8 cellular contexts compared by ENCODE assay signal in the genomic region with DNA sequence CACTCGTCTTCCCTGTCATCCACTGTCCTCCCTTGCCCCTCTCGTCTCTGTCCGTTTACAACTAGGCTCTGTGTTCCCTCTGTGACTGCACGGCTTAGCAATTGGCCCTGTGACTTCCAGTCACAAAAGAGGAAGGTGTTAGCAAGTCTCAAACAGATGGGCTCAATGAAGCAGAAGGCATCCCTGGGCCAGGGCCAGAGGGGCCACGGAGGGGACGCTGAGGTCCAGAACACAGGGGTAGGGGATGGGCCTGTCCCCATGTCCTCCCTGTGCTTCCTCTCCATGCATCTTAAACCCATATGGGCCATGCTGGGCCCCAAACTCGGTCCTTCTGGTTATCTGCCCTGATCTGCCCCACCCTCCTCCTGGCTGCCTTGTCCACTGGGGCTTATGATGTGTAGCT. TPM values are rescaled to one million over a fixed set of nuclear protein-coding genes. Genes with fewer than 3 reads are reported as not detected.
DNase-seq lines count a peak whose midpoint lies in the region; ATAC-seq and TF ChIP-seq lines count a peak whose summit lies in the region.

A gene with protein sequence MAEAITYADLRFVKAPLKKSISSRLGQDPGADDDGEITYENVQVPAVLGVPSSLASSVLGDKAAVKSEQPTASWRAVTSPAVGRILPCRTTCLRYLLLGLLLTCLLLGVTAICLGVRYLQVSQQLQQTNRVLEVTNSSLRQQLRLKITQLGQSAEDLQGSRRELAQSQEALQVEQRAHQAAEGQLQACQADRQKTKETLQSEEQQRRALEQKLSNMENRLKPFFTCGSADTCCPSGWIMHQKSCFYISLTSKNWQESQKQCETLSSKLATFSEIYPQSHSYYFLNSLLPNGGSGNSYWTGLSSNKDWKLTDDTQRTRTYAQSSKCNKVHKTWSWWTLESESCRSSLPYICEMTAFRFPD (minus strand): TSS at position 89 of the 403 bp plus-strand sequence. CDS start 110 bp downstream, outside the sequence.

- peaks cover 56% of the 10 kb centered on the region for H3K27me3 ChIP-seq in iPS-20b (ENCODE audit: insufficient read depth, low read length)
- peaks cover 0 to 6% of the 10 kb centered on the region in 2 donors for H3K27me3 ChIP-seq in tibial nerve

- H3K27ac Mint-ChIP-seq in activated T-helper 17 cell treated with anti-CD3 and anti-CD28 coated beads, Interleukin-2, amount 50 U/mL, for 72 hours, result peak within 1 kb of the TSS; percentile 94

- H3K4me1 ChIP-seq in iPS-20b (ENCODE audit: insufficient read depth, low read length), result peaks cover 3% of the 10 kb centered on the region; the same call in 1 of the 2 replicates
- H3K4me1 ChIP-seq in tibial nerve, result peaks cover 0 to 14% (median 8%) of the 10 kb centered on the region in 4 donors

- POLR2A ChIA-PET in activated CD8-positive, alpha-beta memory T cell treated with anti-CD3 and anti-CD28 coated beads for 36 hours (lab: Charles Lee), result interaction anchor here (0.7 kb wide), 1 partner anchor 46 kb away, joined by 3 read pairs; no protein-coding TSS in a partner anchor
- POLR2A ChIA-PET in HEK293T (lab: Yijun Ruan, JAX), result no interaction called here

- H3K4me3 ChIP-seq in iPS-20b (ENCODE audit: low read length), result peak within 1 kb of the TSS; percentile 84
- H3K4me3 ChIP-seq in tibial nerve, result peak within 1 kb of the TSS; percentile 27 to 47 (median 38)

- CTCF ChIA-PET in activated CD8-positive, alpha-beta memory T cell treated with anti-CD3 and anti-CD28 coated beads for 36 hours (lab: Charles Lee), result interaction anchor here (1.4 to 3.9 kb wide), 4 partner anchors 8 to 32 kb away, joined by 3 to 25 read pairs (median 13); a partner anchor contains a TSS
- CTCF ChIA-PET in HEK293T (lab: Yijun Ruan, JAX), result no interaction called here

- no peak for TF ChIP-seq CTCF in tibial nerve (IDR thresholded peaks at IDR 0.05)

- WGBS in tibial nerve, 2 donors, result 60 to 80% methylated on average over 7 of the region's 7 CpGs

- no peaks in the 10 kb centered on the region for H3K9me3 Mint-ChIP-seq in activated T-helper 17 cell treated with anti-CD3 and anti-CD28 coated beads, Interleukin-2, amount 50 U/mL, for 72 hours

- no peak for TF ChIP-seq POLR2A in tibial nerve (IDR thresholded peaks at IDR 0.05)

- no peak within 1 kb of the TSS for H3K27ac ChIP-seq in iPS-20b (ENCODE audit: low read length)
- peak within 1 kb of the TSS in 1 of 4 donors; percentile 37 for H3K27ac ChIP-seq in tibial nerve

- peak within 1 kb of the TSS; percentile 92 for H3K4me3 Mint-ChIP-seq in activated T-helper 17 cell treated with anti-CD3 and anti-CD28 coated beads, Interleukin-2, amount 50 U/mL, for 72 hours

- no peaks in the 10 kb centered on the region for H3K9me3 ChIP-seq in iPS-20b (ENCODE audit: insufficient read depth, low read depth, low read length)
- no peaks in the 10 kb centered on the region for H3K9me3 ChIP-seq in tibial nerve

- ATAC-seq in activated T-helper 17 cell treated with anti-CD3 and anti-CD28 coated beads, Interleukin-2, amount 50 U/mL, for 72 hours (replicated peaks), result no peak

- H3K4me1 Mint-ChIP-seq in activated T-helper 17 cell treated with anti-CD3 and anti-CD28 coated beads, Interleukin-2, amount 50 U/mL, for 72 hours, result peaks cover 33% of the 10 kb centered on the region

- H3K27me3 Mint-ChIP-seq in activated T-helper 17 cell treated with anti-CD3 and anti-CD28 coated beads, Interleukin-2, amount 50 U/mL, for 72 hours, result no peaks in the 10 kb centered on the region

- peak within 1 kb of the TSS; percentile 79 for H3K9ac ChIP-seq in iPS-20b (ENCODE audit: low read depth, low read length)

- DNase-seq in activated CD8-positive, alpha-beta memory T cell treated with anti-CD3 and anti-CD28 coated beads, Interleukin-2, amount 50 U/mL, for 4 hours, result no peak
- no peak for DNase-seq in tibial nerve (ENCODE audit: low spot score in 2 of 2)
- no peak for DNase-seq in HEK293T (ENCODE audit: extremely low spot score)
- no peak for DNase-seq in globus pallidus (ENCODE audit: low spot score)
- no peak for DNase-seq in ecto neural progenitor cell (ENCODE audit: low spot score)

- peaks cover 6% of the 10 kb centered on the region for H3K36me3 Mint-ChIP-seq in activated T-helper 17 cell treated with anti-CD3 and anti-CD28 coated beads, Interleukin-2, amount 50 U/mL, for 72 hours (ENCODE audit: low read depth)

- H3K36me3 ChIP-seq in iPS-20b (ENCODE audit: insufficient read depth, low read depth, low read length), result no peaks in the 10 kb centered on the region
- no peaks in the 10 kb centered on the region for H3K36me3 ChIP-seq in tibial nerve

- no peak for TF ChIP-seq EP300 in tibial nerve (IDR thresholded peaks at IDR 0.05)

TF ChIP-seq in HEK293T, 16 proteins besides CTCF, POLR2A, EP300 and RAD21:
- no peak for TF ChIP-seq SP1 (IDR thresholded peaks at IDR 0.05)

RNA-seq across cellular contexts. Expression of the gene that starts here (rescaled TPM):
- 10 to 100 TPM; 13.7 to 15.1 TPM for total RNA-seq in activated CD8-positive, alpha-beta memory T cell treated with anti-CD3 and anti-CD28 coated beads for 36 hours
- 10 to 100 TPM in 1 of 2 donors, 1 to 10 TPM in 1; 7.5 to 43.2 TPM for total RNA-seq in activated T-helper 17 cell treated with anti-CD3 and anti-CD28 coated beads, Interleukin-2, amount 50 U/mL, for 72 hours
- 1 to 10 TPM in 3 of 4 donors, not detected in 1; 1.9 to 6.0 (median 3.5) TPM for total RNA-seq in tibial nerve
